9 cellular contexts compared by ENCODE assay signal in genomic region chr9:74872619-74873233, GRCh38. TPM values are rescaled to one million over a fixed set of nuclear protein-coding genes. Genes with fewer than 3 reads are reported as not detected.
"Had no signal": no experiment of that assay in that cellular context is flagged by ENCODE, and none has a peak within 500 bp of the region (broad histone marks: within the 10 kb centered on the region; RNA-seq: fewer than 3 reads in every experiment).

No MANE protein-coding gene starts in this region.

- ATAC-seq: HepG2 had no signal

- H2AFZ ChIP-seq: GM23248 had no signal

- H3K27ac ChIP-seq: GM23248, HL-60 had no signal

- DNase-seq: GM23248, GOT3, H9, HCEC 1CT, HFFc6, KBM-7 had no signal

- FAIRE-seq: HepG2 had no signal

- H3K4me3 ChIP-seq: GM23248 had no signal

- H3K9ac ChIP-seq: GM23248 had no signal

RNA-seq across cellular contexts. Expression of gene TRPM6, which starts 15.0 kb away (rescaled TPM):
- total RNA-seq: GM23248, HFFc6 had no signal
- polyA plus RNA-seq: GM23248, IgD-negative memory B cell had no signal
